ENCODE assay signal across 21 cellular contexts in genomic region chr1:119910617-119911016, GRCh38. TPM values are rescaled to one million over a fixed set of nuclear protein-coding genes. Genes with fewer than 3 reads are reported as not detected.
DNase-seq lines count a peak whose midpoint lies in the region; ATAC-seq and TF ChIP-seq lines count a peak whose summit lies in the region.
"Had no signal": no experiment of that assay in that cellular context is flagged by ENCODE, and none has a peak within 500 bp of the region (broad histone marks: within the 10 kb centered on the region; RNA-seq: fewer than 3 reads in every experiment).

No MANE protein-coding gene starts in this region.

- H3K27me3 Mint-ChIP-seq in natural killer cell (ENCODE audit: low read depth in 2 of 2): peaks cover 0 to 4% of the 10 kb centered on the region in 2 donors
- peaks cover 6% of the 10 kb centered on the region in 2 donors for H3K27me3 Mint-ChIP-seq in natural killer cell treated with Interleukin-12 subunit alpha and Interleukin-12 subunit beta and Interleukin-15 and Interleukin-18, amount 100 ng/mL, for 72 hours
- H3K27me3 Mint-ChIP-seq in WTC11 (ENCODE audit: low read depth): no peaks in the 10 kb centered on the region; the same call in 1 of the 2 replicates
- peaks cover 6% of the 10 kb centered on the region in 2 donors for H3K27me3 Mint-ChIP-seq in stimulated activated naive B cell treated with anti-CD40 and anti-IgM and Interleukin-4, amounts not matched to agents 10 μg/mL and 1 μg/mL and 100 μg/mL, for 72 hours

- TF ChIP-seq CTCF in natural killer cell (IDR thresholded peaks at IDR 0.05) (no peak), WTC11 (IDR thresholded peaks at IDR 0.05) (no peak)

- ATAC-seq in natural killer cell (peak in 2 of 3 donors; percentile 35 to 54), WTC11 (peak; percentile 26; the same call in 1 of the 2 replicates)
- ATAC-seq in natural killer cell treated with Interleukin-12 subunit alpha and Interleukin-12 subunit beta and Interleukin-15 and Interleukin-18, amount 100 ng/mL, for 72 hours: no peak
- no peak for ATAC-seq in stimulated activated naive B cell treated with anti-CD40 and anti-IgM and Interleukin-4, amounts not matched to agents 10 μg/mL and 1 μg/mL and 100 μg/mL, for 72 hours (replicated peaks)
- ATAC-seq: K562 had no signal

- peak overlapping the region; percentile 2 for H3K4me3 Mint-ChIP-seq in natural killer cell
- H3K4me3 Mint-ChIP-seq in natural killer cell treated with Interleukin-12 subunit alpha and Interleukin-12 subunit beta and Interleukin-15 and Interleukin-18, amount 100 ng/mL, for 72 hours: no peak overlapping the region
- H3K4me3 Mint-ChIP-seq in WTC11: no peak overlapping the region
- H3K4me3 Mint-ChIP-seq in stimulated activated naive B cell treated with anti-CD40 and anti-IgM and Interleukin-4, amounts not matched to agents 10 μg/mL and 1 μg/mL and 100 μg/mL, for 72 hours: no peak overlapping the region
- H3K4me3 Mint-ChIP-seq: CD8-positive, alpha-beta memory T cell had no signal

- H3K9me3 Mint-ChIP-seq in natural killer cell (peaks cover 0 to 2% of the 10 kb centered on the region in 2 donors), WTC11 (no peaks in the 10 kb centered on the region)
- peaks cover 5% of the 10 kb centered on the region for H3K9me3 Mint-ChIP-seq in natural killer cell treated with Interleukin-12 subunit alpha and Interleukin-12 subunit beta and Interleukin-15 and Interleukin-18, amount 100 ng/mL, for 72 hours
- peaks cover 5 to 6% of the 10 kb centered on the region in 2 donors for H3K9me3 Mint-ChIP-seq in stimulated activated naive B cell treated with anti-CD40 and anti-IgM and Interleukin-4, amounts not matched to agents 10 μg/mL and 1 μg/mL and 100 μg/mL, for 72 hours

- peak overlapping the region; percentile 29 to 79 for H3K27ac Mint-ChIP-seq in natural killer cell
- peak overlapping the region in 1 of 2 donors; percentile 9 for H3K27ac Mint-ChIP-seq in natural killer cell treated with Interleukin-12 subunit alpha and Interleukin-12 subunit beta and Interleukin-15 and Interleukin-18, amount 100 ng/mL, for 72 hours
- H3K27ac Mint-ChIP-seq in WTC11: no peak overlapping the region
- peak overlapping the region; percentile 39 for H3K27ac Mint-ChIP-seq in stimulated activated naive B cell treated with anti-CD40 and anti-IgM and Interleukin-4, amounts not matched to agents 10 μg/mL and 1 μg/mL and 100 μg/mL, for 72 hours

- DNase-seq in DMS 273 (lab: John Stamatoyannopoulos, UW; ENCODE audit: unreplicated experiment): peak; percentile 46
- no peak for DNase-seq in DMS 273 treated with DMSO at 0.1 percent for 48 hours (lab: John Stamatoyannopoulos, UW)
- DNase-seq in natural killer cell: no peak
- no peak for DNase-seq in natural killer cell treated with Interleukin-12 subunit alpha and Interleukin-12 subunit beta and Interleukin-15 and Interleukin-18, amount 100 ng/mL, for 72 hours (ENCODE audit: low spot score)
- DNase-seq in WTC11 (ENCODE audit: low spot score): no peak
- no peak for DNase-seq in stimulated activated naive B cell treated with anti-CD40 and anti-IgM and Interleukin-4, amounts not matched to agents 10 μg/mL and 1 μg/mL and 100 μg/mL, for 72 hours
- no peak for DNase-seq in NCI-H1417 treated with DMSO at 0.1 percent for 48 hours (lab: John Stamatoyannopoulos, UW)
- no peak for DNase-seq in activated gamma-delta T cell (lab: John Stamatoyannopoulos, UW)
- DNase-seq: ACHN; CD8-positive, alpha-beta memory T cell; NCI-H1105; NCI-H2029 treated with DMSO at 0.1 percent for 48 hours; NCI-H2171; NCI-H345; NCI-H524; NCI-H774; Peyer's patch; SJCRH30 had no signal

- H3K4me1 Mint-ChIP-seq in natural killer cell (peaks cover 17% of the 10 kb centered on the region in 2 donors), WTC11 (peaks cover 11% of the 10 kb centered on the region)
- H3K4me1 Mint-ChIP-seq in natural killer cell treated with Interleukin-12 subunit alpha and Interleukin-12 subunit beta and Interleukin-15 and Interleukin-18, amount 100 ng/mL, for 72 hours (ENCODE audit: low read depth in 2 of 2): peaks cover 7 to 10% of the 10 kb centered on the region in 2 donors
- H3K4me1 Mint-ChIP-seq in stimulated activated naive B cell treated with anti-CD40 and anti-IgM and Interleukin-4, amounts not matched to agents 10 μg/mL and 1 μg/mL and 100 μg/mL, for 72 hours: peaks cover 4 to 13% of the 10 kb centered on the region in 2 donors

- intact Hi-C loops in natural killer cell (cut with micrococcal nuclease): no loop called here

- POLR2A ChIA-PET in WTC11 (lab: Charles Lee): no interaction called here

- H3K36me3 Mint-ChIP-seq in natural killer cell: peaks cover 12% of the 10 kb centered on the region
- peaks cover 20% of the 10 kb centered on the region for H3K36me3 Mint-ChIP-seq in natural killer cell treated with Interleukin-12 subunit alpha and Interleukin-12 subunit beta and Interleukin-15 and Interleukin-18, amount 100 ng/mL, for 72 hours
- peaks cover 13% of the 10 kb centered on the region for H3K36me3 Mint-ChIP-seq in WTC11
- peaks cover 15 to 40% of the 10 kb centered on the region in 2 donors for H3K36me3 Mint-ChIP-seq in stimulated activated naive B cell treated with anti-CD40 and anti-IgM and Interleukin-4, amounts not matched to agents 10 μg/mL and 1 μg/mL and 100 μg/mL, for 72 hours

- CTCF ChIA-PET in WTC11 (lab: Charles Lee): interaction anchor here (0.8 to 2.5 kb wide), 2 partner anchors 14 to 66 kb away, joined by 3 to 17 read pairs; partner anchors contain the start of gene ADAM30

TF ChIP-seq in WTC11, 78 proteins besides CTCF, POLR2A, EP300 and RAD21:
- TF ChIP-seq TP53 (CRISPR knock-in tag; IDR thresholded peaks at IDR 0.05): no peak
- TF ChIP-seq, protein P1, sequence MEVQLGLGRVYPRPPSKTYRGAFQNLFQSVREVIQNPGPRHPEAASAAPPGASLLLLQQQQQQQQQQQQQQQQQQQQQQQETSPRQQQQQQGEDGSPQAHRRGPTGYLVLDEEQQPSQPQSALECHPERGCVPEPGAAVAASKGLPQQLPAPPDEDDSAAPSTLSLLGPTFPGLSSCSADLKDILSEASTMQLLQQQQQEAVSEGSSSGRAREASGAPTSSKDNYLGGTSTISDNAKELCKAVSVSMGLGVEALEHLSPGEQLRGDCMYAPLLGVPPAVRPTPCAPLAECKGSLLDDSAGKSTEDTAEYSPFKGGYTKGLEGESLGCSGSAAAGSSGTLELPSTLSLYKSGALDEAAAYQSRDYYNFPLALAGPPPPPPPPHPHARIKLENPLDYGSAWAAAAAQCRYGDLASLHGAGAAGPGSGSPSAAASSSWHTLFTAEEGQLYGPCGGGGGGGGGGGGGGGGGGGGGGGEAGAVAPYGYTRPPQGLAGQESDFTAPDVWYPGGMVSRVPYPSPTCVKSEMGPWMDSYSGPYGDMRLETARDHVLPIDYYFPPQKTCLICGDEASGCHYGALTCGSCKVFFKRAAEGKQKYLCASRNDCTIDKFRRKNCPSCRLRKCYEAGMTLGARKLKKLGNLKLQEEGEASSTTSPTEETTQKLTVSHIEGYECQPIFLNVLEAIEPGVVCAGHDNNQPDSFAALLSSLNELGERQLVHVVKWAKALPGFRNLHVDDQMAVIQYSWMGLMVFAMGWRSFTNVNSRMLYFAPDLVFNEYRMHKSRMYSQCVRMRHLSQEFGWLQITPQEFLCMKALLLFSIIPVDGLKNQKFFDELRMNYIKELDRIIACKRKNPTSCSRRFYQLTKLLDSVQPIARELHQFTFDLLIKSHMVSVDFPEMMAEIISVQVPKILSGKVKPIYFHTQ (CRISPR knock-in tag; IDR thresholded peaks at IDR 0.05): no peak
- TF ChIP-seq NFATC4 (CRISPR knock-in tag; IDR thresholded peaks at IDR 0.05): no peak
- TF ChIP-seq, protein P2, sequence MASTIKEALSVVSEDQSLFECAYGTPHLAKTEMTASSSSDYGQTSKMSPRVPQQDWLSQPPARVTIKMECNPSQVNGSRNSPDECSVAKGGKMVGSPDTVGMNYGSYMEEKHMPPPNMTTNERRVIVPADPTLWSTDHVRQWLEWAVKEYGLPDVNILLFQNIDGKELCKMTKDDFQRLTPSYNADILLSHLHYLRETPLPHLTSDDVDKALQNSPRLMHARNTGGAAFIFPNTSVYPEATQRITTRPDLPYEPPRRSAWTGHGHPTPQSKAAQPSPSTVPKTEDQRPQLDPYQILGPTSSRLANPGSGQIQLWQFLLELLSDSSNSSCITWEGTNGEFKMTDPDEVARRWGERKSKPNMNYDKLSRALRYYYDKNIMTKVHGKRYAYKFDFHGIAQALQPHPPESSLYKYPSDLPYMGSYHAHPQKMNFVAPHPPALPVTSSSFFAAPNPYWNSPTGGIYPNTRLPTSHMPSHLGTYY (CRISPR knock-in tag; IDR thresholded peaks at IDR 0.05): no peak
- no peak for TF ChIP-seq RELA (CRISPR knock-in tag; IDR thresholded peaks at IDR 0.05; ENCODE audit: borderline replicate concordance)
TF ChIP-seq in WTC11: peak in this region for 0.

RNA-seq across cellular contexts. Expression of gene ADAM30, which starts 14.3 kb away (rescaled TPM):
- total RNA-seq in natural killer cell: under 1 TPM in 1 of 3 donors, not detected in 2; 0.13 TPM
- total RNA-seq in natural killer cell treated with Interleukin-12 subunit alpha and Interleukin-12 subunit beta and Interleukin-15 and Interleukin-18, amount 100 ng/mL, for 72 hours: not detected
- not detected in 3 replicates for total RNA-seq in WTC11 (2021)
- total RNA-seq: CD8-positive, alpha-beta memory T cell; H4; K562; OCI-LY7; Peyer's patch; SJCRH30 had no signal

Comparison
In these comparisons a context has a peak if more than half of its experiments do, and no peak if none do; other contexts are left out.
1. ATAC-seq: peak in natural killer cell (2 of 3) and WTC11 (single experiment); none in natural killer cell treated with Interleukin-12 subunit alpha and Interleukin-12 subunit beta and Interleukin-15 and Interleukin-18, amount 100 ng/mL, for 72 hours (0 of 2) and stimulated activated naive B cell treated with anti-CD40 and anti-IgM and Interleukin-4, amounts not matched to agents 10 μg/mL and 1 μg/mL and 100 μg/mL, for 72 hours (0 of 2).